Comparison of ENCODE assay signal across 9 cellular contexts in genomic region chr7:123770378-123770777, GRCh38. TPM values are rescaled to one million over a fixed set of nuclear protein-coding genes. Genes with fewer than 3 reads are reported as not detected.
A peak's percentile ranks its signal among the peaks of the same experiment; 100 is the strongest.
DNase-seq lines count a peak whose midpoint lies in the region; ATAC-seq, FAIRE-seq and TF ChIP-seq lines count a peak whose summit lies in the region.
"Had no signal": no experiment of that assay in that cellular context is flagged by ENCODE, and none has a peak within 500 bp of the region (broad histone marks: within the 10 kb centered on the region; RNA-seq: fewer than 3 reads in every experiment).

No MANE protein-coding gene starts in this region.

- H3K9me3 ChIP-seq in left lung: no peaks in the 10 kb centered on the region

- FAIRE-seq in RCC 7860 (lab: Jason Lieb, UNC): peak; percentile 99

- ATAC-seq in HG02970 (IDR thresholded peaks at IDR 0.05; ENCODE audit: low FRiP score, unreplicated experiment): peak; percentile 71
- peak; percentile 51 for ATAC-seq in left lung

- H3K27ac ChIP-seq in left lung: peak overlapping the region in 1 of 2 donors; percentile 38

- intact Hi-C loops in left lung (cut with DNase I): no loop called here
- intact Hi-C loops in head of caudate nucleus (cut with DNase I): no loop called here

- H3K27me3 ChIP-seq in left lung: no peaks in the 10 kb centered on the region

- DNase-seq in activated CD4-positive, alpha-beta T cell treated with anti-CD3 and anti-CD28 coated beads for 48 hours: peak; percentile 7
- no peak for DNase-seq in activated CD4-positive, alpha-beta T cell treated with anti-CD3 and anti-CD28 coated beads, Interleukin-2, amount 50 U/mL, for 4 hours
- peak; percentile 97 for DNase-seq in RCC 7860 (ENCODE audit: low spot score)
- no peak for DNase-seq in left lung
- DNase-seq in DMS 273 (lab: John Stamatoyannopoulos, UW; ENCODE audit: unreplicated experiment): no peak
- no peak for DNase-seq in activated CD4-positive, CD25-positive, alpha-beta regulatory T cell (lab: John Stamatoyannopoulos, UW)
- no peak for DNase-seq in head of caudate nucleus
- DNase-seq: natural killer cell had no signal

- H3K4me1 ChIP-seq in left lung: no peaks in the 10 kb centered on the region

- no peak for TF ChIP-seq CTCF in left lung (IDR thresholded peaks at IDR 0.05)

- H3K36me3 ChIP-seq in left lung: no peaks in the 10 kb centered on the region

- no peak overlapping the region for H3K4me3 ChIP-seq in left lung

RNA-seq across cellular contexts. Expression of gene WASL, which starts 21.6 kb away (rescaled TPM):
- 10 to 100 TPM; 30.4 to 40.6 TPM for total RNA-seq in left lung

Comparison
In these comparisons a context has a peak if more than half of its experiments do, and no peak if none do; other contexts are left out.
1. DNase-seq: peak in activated CD4-positive, alpha-beta T cell treated with anti-CD3 and anti-CD28 coated beads for 48 hours (single experiment) and RCC 7860 (single experiment); none in activated CD4-positive, alpha-beta T cell treated with anti-CD3 and anti-CD28 coated beads, Interleukin-2, amount 50 U/mL, for 4 hours (0 of 2), left lung (0 of 2), DMS 273 (single experiment), activated CD4-positive, CD25-positive, alpha-beta regulatory T cell (0 of 4) and head of caudate nucleus (0 of 42).